12 cellular contexts compared by ENCODE assay signal in the genomic region with DNA sequence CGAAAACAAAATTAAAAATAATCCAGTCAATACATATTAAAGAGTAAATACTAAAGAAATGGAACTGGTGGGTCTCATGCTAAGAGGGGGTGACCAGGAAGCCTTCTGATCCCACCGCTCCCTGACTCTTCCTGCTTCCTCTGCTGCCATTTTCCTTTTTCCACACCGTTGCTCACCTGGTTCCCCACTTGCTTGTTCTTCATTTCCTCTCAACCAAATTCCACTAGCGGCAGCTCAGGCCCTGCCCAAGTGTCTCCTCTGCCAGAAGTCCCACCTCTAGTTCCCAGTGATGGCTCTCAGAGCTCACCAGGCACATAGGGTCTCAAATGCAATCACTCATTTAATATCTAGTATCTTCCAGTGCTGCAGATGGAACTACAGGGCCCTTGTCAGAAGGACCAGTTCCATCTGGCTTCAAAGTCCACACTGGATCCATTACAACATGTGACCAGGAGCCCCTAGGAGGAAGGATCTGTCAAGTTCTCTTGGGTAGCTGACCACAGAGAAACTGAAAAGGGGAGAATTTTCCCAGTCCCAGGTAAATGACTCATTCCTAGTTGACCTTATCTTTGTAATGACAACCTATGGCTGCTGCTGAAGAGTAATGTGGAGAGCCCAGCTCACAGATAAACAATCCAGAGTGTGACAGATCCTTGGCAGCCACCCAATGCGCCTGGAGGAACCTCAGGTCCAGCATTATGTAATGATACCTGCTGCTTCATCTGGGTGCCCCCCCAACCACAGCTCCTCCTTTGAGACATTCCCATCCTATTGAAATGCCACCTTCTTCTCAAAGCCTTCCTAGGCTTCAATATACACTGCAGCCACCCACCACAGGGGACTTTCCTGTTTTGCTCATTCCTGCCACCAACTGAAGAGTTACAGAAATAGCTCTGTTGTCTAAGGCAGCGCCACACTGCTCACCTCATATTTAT. TPM values are rescaled to one million over a fixed set of nuclear protein-coding genes. Genes with fewer than 3 reads are reported as not detected.
DNase-seq lines count a peak whose midpoint lies in the region; ATAC-seq and TF ChIP-seq lines count a peak whose summit lies in the region.
"Had no signal": no experiment of that assay in that cellular context is flagged by ENCODE, and none has a peak within 500 bp of the region (broad histone marks: within the 10 kb centered on the region; RNA-seq: fewer than 3 reads in every experiment).

No MANE protein-coding gene starts in this region.

- H3K36me3 ChIP-seq in parathyroid adenoma (ENCODE audit: control insufficient read depth, insufficient read depth, low read length) = no peaks in the 10 kb centered on the region

- POLR2A ChIA-PET in activated CD4-positive, alpha-beta T cell treated with anti-CD3 and anti-CD28 coated beads for 36 hours (lab: Charles Lee) = no interaction called here

- H3K4me2 ChIP-seq in parathyroid adenoma (ENCODE audit: low read length) = peak overlapping the region; percentile 48

- peak overlapping the region; percentile 65 for H3K27ac Mint-ChIP-seq in activated CD4-positive, alpha-beta T cell treated with anti-CD3 and anti-CD28 coated beads for 36 hours
- H3K27ac Mint-ChIP-seq in activated naive CD8-positive, alpha-beta T cell treated with anti-CD3 and anti-CD28 coated beads, Interleukin-2, amount 50 U/mL, for 24 hours = peak overlapping the region; percentile 76
- H3K27ac Mint-ChIP-seq: stimulated activated memory B cell treated with anti-CD40 and anti-IgM and Interleukin-4, amounts not matched to agents 10 μg/mL and 1 μg/mL and 100 μg/mL, for 72 hours had no signal

- no peaks in the 10 kb centered on the region for H3K9me3 ChIP-seq in parathyroid adenoma (ENCODE audit: control insufficient read depth, low read length)

- intact Hi-C loops in activated CD4-positive, alpha-beta T cell treated with anti-CD3 and anti-CD28 coated beads for 36 hours (cut with DNase I, micrococcal nuclease) = loop anchor here in 1 of 2 experiments (10.0 kb wide), 1 partner anchor 483 kb away; the partner anchor contains the start of genes SPATA25 and ZSWIM1
- intact Hi-C loops in dorsolateral prefrontal cortex (cut with DNase I) = loop anchor here in 1 of 2 donors (5.0 kb wide), 1 partner anchor 69 kb away; no protein-coding TSS in a partner anchor

- no peaks in the 10 kb centered on the region for H3K27me3 Mint-ChIP-seq in activated CD4-positive, alpha-beta T cell treated with anti-CD3 and anti-CD28 coated beads for 36 hours
- no peaks in the 10 kb centered on the region for H3K27me3 Mint-ChIP-seq in activated naive CD8-positive, alpha-beta T cell treated with anti-CD3 and anti-CD28 coated beads, Interleukin-2, amount 50 U/mL, for 24 hours
- H3K27me3 Mint-ChIP-seq: stimulated activated memory B cell treated with anti-CD40 and anti-IgM and Interleukin-4, amounts not matched to agents 10 μg/mL and 1 μg/mL and 100 μg/mL, for 72 hours had no signal

- H3K9me3 Mint-ChIP-seq in activated CD4-positive, alpha-beta T cell treated with anti-CD3 and anti-CD28 coated beads for 36 hours (ENCODE audit: low read depth) = no peaks in the 10 kb centered on the region
- no peaks in the 10 kb centered on the region for H3K9me3 Mint-ChIP-seq in activated naive CD8-positive, alpha-beta T cell treated with anti-CD3 and anti-CD28 coated beads, Interleukin-2, amount 50 U/mL, for 24 hours
- H3K9me3 Mint-ChIP-seq: stimulated activated memory B cell treated with anti-CD40 and anti-IgM and Interleukin-4, amounts not matched to agents 10 μg/mL and 1 μg/mL and 100 μg/mL, for 72 hours had no signal

- H3K9ac ChIP-seq in parathyroid adenoma = no peak overlapping the region

- peak; percentile 44 for DNase-seq in activated CD4-positive, alpha-beta T cell treated with anti-CD3 and anti-CD28 coated beads for 36 hours
- DNase-seq in activated CD4-positive, alpha-beta T cell treated with anti-CD3 and anti-CD28 coated beads for 1 hour = no peak
- DNase-seq in NCI-H1105 treated with DMSO at 0.1 percent for 48 hours (lab: John Stamatoyannopoulos, UW) (peak; percentile 20), dorsolateral prefrontal cortex (no peak), NCI-H1092 treated with DMSO at 0.1 percent for 48 hours (lab: John Stamatoyannopoulos, UW) (no peak), medulla oblongata (ENCODE audit: extremely low spot score) (no peak)
- DNase-seq in activated naive CD8-positive, alpha-beta T cell treated with anti-CD3 and anti-CD28 coated beads, Interleukin-2, amount 50 U/mL, for 24 hours = peak; percentile 40
- DNase-seq: head of caudate nucleus; NCI-H446; stimulated activated CD4-positive, alpha-beta T cell treated with anti-CD3 and anti-CD28 coated beads, Interleukin-12 subunit alpha, Interleukin-12 subunit beta, amount 100 ng/mL, for 4 hours had no signal

- H3K4me3 Mint-ChIP-seq in activated CD4-positive, alpha-beta T cell treated with anti-CD3 and anti-CD28 coated beads for 36 hours = no peak overlapping the region
- no peak overlapping the region for H3K4me3 Mint-ChIP-seq in activated naive CD8-positive, alpha-beta T cell treated with anti-CD3 and anti-CD28 coated beads, Interleukin-2, amount 50 U/mL, for 24 hours
- H3K4me3 Mint-ChIP-seq: stimulated activated memory B cell treated with anti-CD40 and anti-IgM and Interleukin-4, amounts not matched to agents 10 μg/mL and 1 μg/mL and 100 μg/mL, for 72 hours had no signal

- H3K27ac ChIP-seq in parathyroid adenoma (peak overlapping the region; percentile 63), dorsolateral prefrontal cortex (peak overlapping the region in 13 of 59 donors; percentile 6 to 97 (median 27))

- H3K4me3 ChIP-seq in parathyroid adenoma (ENCODE audit: low read depth, low read length) (no peak overlapping the region), dorsolateral prefrontal cortex (no peak overlapping the region)

- peaks cover 60% of the 10 kb centered on the region for H3K36me3 Mint-ChIP-seq in activated CD4-positive, alpha-beta T cell treated with anti-CD3 and anti-CD28 coated beads for 36 hours (ENCODE audit: low read depth)
- H3K36me3 Mint-ChIP-seq in activated naive CD8-positive, alpha-beta T cell treated with anti-CD3 and anti-CD28 coated beads, Interleukin-2, amount 50 U/mL, for 24 hours (ENCODE audit: low read depth) = peaks cover 58% of the 10 kb centered on the region

- CTCF ChIA-PET in activated CD4-positive, alpha-beta T cell treated with anti-CD3 and anti-CD28 coated beads for 36 hours (lab: Charles Lee) = no interaction called here

- peaks cover 22% of the 10 kb centered on the region for H3K4me1 ChIP-seq in parathyroid adenoma

- H3K27me3 ChIP-seq in parathyroid adenoma (ENCODE audit: control insufficient read depth, insufficient read depth, low read length) (no peaks in the 10 kb centered on the region), dorsolateral prefrontal cortex (no peaks in the 10 kb centered on the region)

- no peak for ATAC-seq in activated CD4-positive, alpha-beta T cell treated with anti-CD3 and anti-CD28 coated beads for 36 hours
- peak; percentile 41 for ATAC-seq in activated naive CD8-positive, alpha-beta T cell treated with anti-CD3 and anti-CD28 coated beads, Interleukin-2, amount 50 U/mL, for 24 hours
- ATAC-seq: stimulated activated memory B cell treated with anti-CD40 and anti-IgM and Interleukin-4, amounts not matched to agents 10 μg/mL and 1 μg/mL and 100 μg/mL, for 72 hours had no signal

- H2AFZ ChIP-seq in parathyroid adenoma = no peak overlapping the region

- peaks cover 48% of the 10 kb centered on the region for H3K4me1 Mint-ChIP-seq in activated CD4-positive, alpha-beta T cell treated with anti-CD3 and anti-CD28 coated beads for 36 hours
- peaks cover 51% of the 10 kb centered on the region for H3K4me1 Mint-ChIP-seq in activated naive CD8-positive, alpha-beta T cell treated with anti-CD3 and anti-CD28 coated beads, Interleukin-2, amount 50 U/mL, for 24 hours

- TF ChIP-seq CTCF in parathyroid adenoma (IDR thresholded peaks at IDR 0.05) (no peak), dorsolateral prefrontal cortex (IDR thresholded peaks at IDR 0.05 in 54 of 56, conservative IDR thresholded peaks at IDR 0.05 in 2 of 56; ENCODE audit: low read depth in 1 of 56, partially characterized antibody in 56 of 56) (no peak)

- H3K79me2 ChIP-seq in parathyroid adenoma = peaks cover 2% of the 10 kb centered on the region

RNA-seq across cellular contexts. Expression of gene ELMO2, which starts 38.2 kb away (rescaled TPM):
- 10 to 100 TPM; 47.4 to 54.6 TPM for total RNA-seq in activated CD4-positive, alpha-beta T cell treated with anti-CD3 and anti-CD28 coated beads for 36 hours
- total RNA-seq in dorsolateral prefrontal cortex = 100 to 1,000 TPM in 49 of 120 experiments, 10 to 100 TPM in 71; 74.1 to 143 (median 97.3) TPM

RNA-seq across cellular contexts. Expression of gene CDH22, which starts 59.9 kb away (rescaled TPM):
- not detected for total RNA-seq in activated CD4-positive, alpha-beta T cell treated with anti-CD3 and anti-CD28 coated beads for 36 hours
- 10 to 100 TPM in 119 of 120 experiments, 1 to 10 TPM in 1; 6.7 to 71.8 (median 34.0) TPM for total RNA-seq in dorsolateral prefrontal cortex

Comparison
In these comparisons a context has a peak if more than half of its experiments do, and no peak if none do; other contexts are left out.
1. DNase-seq: peak in activated CD4-positive, alpha-beta T cell treated with anti-CD3 and anti-CD28 coated beads for 36 hours (single experiment), NCI-H1105 treated with DMSO at 0.1 percent for 48 hours (single experiment) and activated naive CD8-positive, alpha-beta T cell treated with anti-CD3 and anti-CD28 coated beads, Interleukin-2, amount 50 U/mL, for 24 hours (single experiment); none in activated CD4-positive, alpha-beta T cell treated with anti-CD3 and anti-CD28 coated beads for 1 hour (single experiment), dorsolateral prefrontal cortex (0 of 10), NCI-H1092 treated with DMSO at 0.1 percent for 48 hours (single experiment) and medulla oblongata (single experiment).
2. RNA of gene CDH22, which starts 59.9 kb away (total RNA-seq): 6.7 to 71.8 TPM in dorsolateral prefrontal cortex; not detected in activated CD4-positive, alpha-beta T cell treated with anti-CD3 and anti-CD28 coated beads for 36 hours; every median in the first group is over 4 times any median in the second.